ENCODE assay signal across 27 cellular contexts in genomic region chr11:71181566-71181965, GRCh38.
"Had no signal": no experiment of that assay in that cellular context is flagged by ENCODE, and none has a peak within 500 bp of the region (broad histone marks: within the 10 kb centered on the region; RNA-seq: fewer than 3 reads in every experiment).

No MANE protein-coding gene starts in this region.

- H3K9me3 Mint-ChIP-seq: activated naive CD4-positive, alpha-beta T cell treated with anti-CD3 and anti-CD28 coated beads, Interleukin-2, amount 10 ng/mL, durations not matched to agents 7 days and 5 days had no signal

- H3K4me3 ChIP-seq: SJSA1 had no signal

- H3K4me3 Mint-ChIP-seq: activated naive CD4-positive, alpha-beta T cell treated with anti-CD3 and anti-CD28 coated beads, Interleukin-2, amount 10 ng/mL, durations not matched to agents 7 days and 5 days; activated naive CD8-positive, alpha-beta T cell treated with anti-CD3 and anti-CD28 coated beads for 36 hours; activated T-cell treated with anti-CD3 and anti-CD28 coated beads, Interleukin-2, amount 50 U/mL, for 4 hours had no signal

- H3K9me3 ChIP-seq: SJSA1 had no signal

- H3K27me3 ChIP-seq: SJSA1 had no signal

- DNase-seq: activated CD4-positive, alpha-beta T cell treated with anti-CD3 and anti-CD28 coated beads for 48 hours; activated CD4-positive, alpha-beta T cell treated with anti-CD3 and anti-CD28 coated beads, Interleukin-2, amount 50 U/mL, for 4 hours; activated CD4-positive, CD25-positive, alpha-beta regulatory T cell treated with anti-CD3 and anti-CD28 coated beads, Interleukin-2, amount 50 U/mL, for 72 hours; activated CD8-positive, alpha-beta memory T cell treated with anti-CD3 and anti-CD28 coated beads for 24 hours; activated gamma-delta T cell treated with Interleukin-2 at 50 U/mL for 16 hours; activated naive CD4-positive, alpha-beta T cell treated with anti-CD3 and anti-CD28 coated beads, Interleukin-2, amount 10 ng/mL, durations not matched to agents 7 days and 5 days; activated naive CD8-positive, alpha-beta T cell treated with anti-CD3 and anti-CD28 coated beads for 36 hours; activated T-cell treated with anti-CD3 and anti-CD28 coated beads, Interleukin-2, amount 50 U/mL, for 4 hours; caudate nucleus; Kasumi-1; KBM-7; NCI-H1105 treated with DMSO at 0.1 percent for 48 hours; NCI-H1436 treated with DMSO at 0.1 percent for 48 hours; NCI-H187; NCI-H2081 treated with DMSO at 0.1 percent for 48 hours; NCI-H2171; NCI-H2227 treated with DMSO at 0.1 percent for 48 hours; NCI-H510A; NCI-H526 treated with DMSO at 0.1 percent for 48 hours; NCI-H82; OCI-M1; Right ventricle myocardium superior; RPMI8226; SW 1271 had no signal

- H3K36me3 ChIP-seq: SJSA1 had no signal

- H3K27ac ChIP-seq: SJSA1 had no signal

- ATAC-seq: activated T-cell treated with anti-CD3 and anti-CD28 coated beads, Interleukin-2, amount 50 U/mL, for 4 hours; Panc1; SK-N-SH treated with all-trans-retinoic acid at 6 μM for 48 hours had no signal

- H3K4me1 ChIP-seq: SJSA1 had no signal

- H3K4me1 Mint-ChIP-seq: activated naive CD4-positive, alpha-beta T cell treated with anti-CD3 and anti-CD28 coated beads, Interleukin-2, amount 10 ng/mL, durations not matched to agents 7 days and 5 days; activated naive CD8-positive, alpha-beta T cell treated with anti-CD3 and anti-CD28 coated beads for 36 hours had no signal

- H3K27ac Mint-ChIP-seq: activated naive CD4-positive, alpha-beta T cell treated with anti-CD3 and anti-CD28 coated beads, Interleukin-2, amount 10 ng/mL, durations not matched to agents 7 days and 5 days; activated naive CD8-positive, alpha-beta T cell treated with anti-CD3 and anti-CD28 coated beads for 36 hours had no signal

- H3K36me3 Mint-ChIP-seq: activated naive CD4-positive, alpha-beta T cell treated with anti-CD3 and anti-CD28 coated beads, Interleukin-2, amount 10 ng/mL, durations not matched to agents 7 days and 5 days; activated naive CD8-positive, alpha-beta T cell treated with anti-CD3 and anti-CD28 coated beads for 36 hours had no signal
